In genomic region chr1:248758352-248758751, GRCh38 we compare ENCODE assay signal across 38 cellular contexts. TPM values are rescaled to one million over a fixed set of nuclear protein-coding genes. Genes with fewer than 3 reads are reported as not detected.
"Had no signal": no experiment of that assay in that cellular context is flagged by ENCODE, and none has a peak within 500 bp of the region (broad histone marks: within the 10 kb centered on the region; RNA-seq: fewer than 3 reads in every experiment).

No MANE protein-coding gene starts in this region.

- H3K4me3 ChIP-seq: gastroesophageal sphincter, heart left ventricle, hepatocyte, left lung, mucosa of descending colon, neural progenitor cell, ovary, psoas muscle, skin epidermis, spleen, testis, tibial artery, upper lobe of left lung had no signal

- H3K4me1 ChIP-seq: foreskin keratinocyte, gastroesophageal sphincter, heart left ventricle, left lung, neural progenitor cell, psoas muscle, testis, tibial artery, upper lobe of left lung had no signal

- DNase-seq: effector CD8-positive, alpha-beta T cell; endodermal cell; foreskin keratinocyte; heart left ventricle; left cardiac atrium; left lung; mesenchymal stem cell; naive thymus-derived CD4-positive, alpha-beta T cell; nucleus accumbens; ovary; posterior cingulate gyrus; psoas muscle; right cardiac atrium; spleen; stimulated activated CD4-positive, alpha-beta T cell treated with anti-CD3 and anti-CD28 coated beads, Interleukin-4, amount 100 ng/mL, for 4 hours; stimulated activated naive CD8-positive, alpha-beta T cell treated with anti-CD3 and anti-CD28 coated beads, Interleukin-15, Interleukin-2, amounts not matched to agents 100 U/mL and 50 U/mL, for 24 hours; substantia nigra; testis; tibial artery; upper lobe of left lung had no signal

- H3K27me3 ChIP-seq: foreskin keratinocyte, gastroesophageal sphincter, heart left ventricle, hepatocyte, left lung, neural progenitor cell, ovary, spleen, testis, tibial artery, upper lobe of left lung had no signal

- H3K9me3 ChIP-seq: heart left ventricle, mucosa of descending colon, ovary, psoas muscle, testis, tibial artery had no signal

- H3K4me1 Mint-ChIP-seq: endodermal cell; mesothelial cell of epicardium; naive thymus-derived CD4-positive, alpha-beta T cell; nephron; neural progenitor cell; stimulated activated memory B cell treated with anti-CD40 and anti-IgM and Interleukin-4, amounts not matched to agents 10 μg/mL and 1 μg/mL and 100 μg/mL, for 72 hours had no signal

- H3K36me3 ChIP-seq: gastroesophageal sphincter, heart left ventricle, left lung, neural progenitor cell, ovary, spleen, tibial artery, upper lobe of left lung had no signal

- H3K27ac Mint-ChIP-seq: dendritic cell treated with granulocyte-macrophage colony-stimulating factor and Interleukin-4, amounts not matched to agents 40 ng/mL and 50 ng/mL, for 4 days; endodermal cell; mesothelial cell of epicardium; naive thymus-derived CD4-positive, alpha-beta T cell; neural progenitor cell; stimulated activated memory B cell treated with anti-CD40 and anti-IgM and Interleukin-4, amounts not matched to agents 10 μg/mL and 1 μg/mL and 100 μg/mL, for 72 hours had no signal

- H3K36me3 Mint-ChIP-seq: neural progenitor cell had no signal

- H3K4me3 Mint-ChIP-seq: dendritic cell treated with granulocyte-macrophage colony-stimulating factor and Interleukin-4, amounts not matched to agents 40 ng/mL and 50 ng/mL, for 4 days; endodermal cell; mesothelial cell of epicardium; naive thymus-derived CD4-positive, alpha-beta T cell; nephron; neural progenitor cell; stimulated activated memory B cell treated with anti-CD40 and anti-IgM and Interleukin-4, amounts not matched to agents 10 μg/mL and 1 μg/mL and 100 μg/mL, for 72 hours had no signal

- H2AFZ ChIP-seq: hepatocyte, neural progenitor cell had no signal

- H3K79me2 ChIP-seq: hepatocyte had no signal

- H3K9ac ChIP-seq: neural progenitor cell had no signal

- H3K27ac ChIP-seq: epithelial cell of prostate, foreskin keratinocyte, gastroesophageal sphincter, heart left ventricle, hepatocyte, neural progenitor cell, ovary, psoas muscle, skin epidermis, spleen, testis, tibial artery, upper lobe of left lung had no signal

- H3K27me3 Mint-ChIP-seq: dendritic cell treated with granulocyte-macrophage colony-stimulating factor and Interleukin-4, amounts not matched to agents 40 ng/mL and 50 ng/mL, for 4 days; stimulated activated memory B cell treated with anti-CD40 and anti-IgM and Interleukin-4, amounts not matched to agents 10 μg/mL and 1 μg/mL and 100 μg/mL, for 72 hours had no signal

- FAIRE-seq: colon, urothelium cell line had no signal

- H3K4me2 ChIP-seq: hepatocyte, neural progenitor cell had no signal

- ATAC-seq: esophagus mucosa; foreskin keratinocyte; gastroesophageal sphincter; heart left ventricle; left cardiac atrium; left lung; naive thymus-derived CD4-positive, alpha-beta T cell; psoas muscle; right cardiac atrium; stimulated activated memory B cell treated with anti-CD40 and anti-IgM and Interleukin-4, amounts not matched to agents 10 μg/mL and 1 μg/mL and 100 μg/mL, for 72 hours; stimulated activated naive CD8-positive, alpha-beta T cell treated with anti-CD3 and anti-CD28 coated beads, Interleukin-15, Interleukin-2, amounts not matched to agents 100 U/mL and 50 U/mL, for 24 hours had no signal

RNA-seq across cellular contexts. Expression of gene LYPD8, which starts 2.8 kb away (rescaled TPM):
- total RNA-seq: endodermal cell; esophagus mucosa; foreskin keratinocyte; gastroesophageal sphincter; heart left ventricle; hepatocyte; kidney epithelial cell; left cardiac atrium; left lung; lower leg skin; lung microvascular endothelial cell; mesothelial cell of epicardium; naive thymus-derived CD4-positive, alpha-beta T cell; psoas muscle; right cardiac atrium; upper lobe of left lung had no signal
- polyA plus RNA-seq: fibroblast of lung; foreskin keratinocyte; heart left ventricle; hepatocyte; naive thymus-derived CD4-positive, alpha-beta T cell; ovary; psoas muscle; right cardiac atrium had no signal

RNA-seq across cellular contexts. Expression of gene OR14I1, which starts 55.8 kb away (rescaled TPM):
- total RNA-seq: endodermal cell; esophagus mucosa; fibroblast of lung; foreskin keratinocyte; gastroesophageal sphincter; heart left ventricle; hepatocyte; kidney epithelial cell; left cardiac atrium; left lung; lower leg skin; lung microvascular endothelial cell; mesothelial cell of epicardium; mucosa of descending colon; naive thymus-derived CD4-positive, alpha-beta T cell; ovary; psoas muscle; renal cortical epithelial cell; right cardiac atrium; spleen; upper lobe of left lung had no signal
- polyA plus RNA-seq: fibroblast of lung; foreskin keratinocyte; heart left ventricle; hepatocyte; naive thymus-derived CD4-positive, alpha-beta T cell; ovary; psoas muscle; right cardiac atrium; spleen had no signal
